30 cellular contexts compared by ENCODE assay signal in genomic region chr1:21756393-21757089, GRCh38. TPM values are rescaled to one million over a fixed set of nuclear protein-coding genes. Genes with fewer than 3 reads are reported as not detected.
"Had no signal": no experiment of that assay in that cellular context is flagged by ENCODE, and none has a peak within 500 bp of the region (broad histone marks: within the 10 kb centered on the region; RNA-seq: fewer than 3 reads in every experiment).

No MANE protein-coding gene starts in this region.

- H3K9me3 Mint-ChIP-seq: activated B cell treated with CpG ODN at 0.5 μM for 24 hours; activated CD4-positive, alpha-beta T cell treated with anti-CD3 and anti-CD28 coated beads, Interleukin-2, amount 10 ng/mL, durations not matched to agents 24 days and 14 days; activated naive CD4-positive, alpha-beta T cell treated with anti-CD3 and anti-CD28 coated beads, Interleukin-2, amount 50 U/mL, for 24 hours; activated T-cell treated with anti-CD3 and anti-CD28 coated beads, Interleukin-2, amount 50 U/mL, for 24 hours; activated T-helper 1 cell treated with anti-CD3 and anti-CD28 coated beads, Interleukin-12 subunit alpha, Interleukin-12 subunit beta, Interleukin-2, Interleukin-4 antibody, amounts not matched to agents 30 ng/mL and 10 ng/mL and 1 ng/mL, durations not matched to agents 14 hours and 24 hours and 36 hours; brain; central memory CD8-positive, alpha-beta T cell; T-cell had no signal

- DNase-seq: activated B cell treated with CpG ODN at 0.5 μM for 24 hours; activated CD4-positive, alpha-beta T cell treated with anti-CD3 and anti-CD28 coated beads for 1 hour; activated CD4-positive, alpha-beta T cell treated with anti-CD3 and anti-CD28 coated beads, Interleukin-2, amount 10 ng/mL, durations not matched to agents 24 days and 14 days; activated CD4-positive, alpha-beta T cell treated with anti-CD3 and anti-CD28 coated beads, Interleukin-2, amount 50 U/mL, for 48 hours; activated CD8-positive, alpha-beta memory T cell treated with anti-CD3 and anti-CD28 coated beads, Interleukin-2, amount 10 ng/mL, durations not matched to agents 7 days and 5 days; activated effector memory CD4-positive, alpha-beta T cell treated with Interleukin-2 at 50 U/mL for 16 hours; activated naive CD4-positive, alpha-beta T cell; activated T-cell treated with anti-CD3 and anti-CD28 coated beads, Interleukin-2, amount 50 U/mL, for 24 hours; amygdala; MG63; NCI-H1105 treated with DMSO at 0.1 percent for 48 hours; NCI-H146; NCI-H187 treated with DMSO at 0.1 percent for 48 hours; NCI-H2081 treated with DMSO at 0.1 percent for 48 hours; NCI-H2171 treated with DMSO at 0.1 percent for 48 hours; NCI-H226; NCI-H510A; NCI-H526 treated with DMSO at 0.1 percent for 48 hours; PC-9; T-cell; T-helper 2 cell; T1000 had no signal

- H3K27ac ChIP-seq: PC-9 had no signal

- H3K9me3 ChIP-seq: MG63 had no signal

- H3K4me3 Mint-ChIP-seq: activated B cell treated with CpG ODN at 0.5 μM for 24 hours; activated CD4-positive, alpha-beta T cell treated with anti-CD3 and anti-CD28 coated beads, Interleukin-2, amount 10 ng/mL, durations not matched to agents 24 days and 14 days; activated CD8-positive, alpha-beta memory T cell treated with anti-CD3 and anti-CD28 coated beads, Interleukin-2, amount 10 ng/mL, durations not matched to agents 7 days and 5 days; activated naive CD4-positive, alpha-beta T cell treated with anti-CD3 and anti-CD28 coated beads, Interleukin-2, amount 50 U/mL, for 24 hours; activated T-cell treated with anti-CD3 and anti-CD28 coated beads, Interleukin-2, amount 50 U/mL, for 24 hours; activated T-helper 1 cell treated with anti-CD3 and anti-CD28 coated beads, Interleukin-12 subunit alpha, Interleukin-12 subunit beta, Interleukin-2, Interleukin-4 antibody, amounts not matched to agents 30 ng/mL and 10 ng/mL and 1 ng/mL, durations not matched to agents 14 hours and 24 hours and 36 hours; brain; central memory CD8-positive, alpha-beta T cell; T-cell had no signal

- ATAC-seq: activated CD8-positive, alpha-beta memory T cell treated with anti-CD3 and anti-CD28 coated beads, Interleukin-2, amount 10 ng/mL, durations not matched to agents 7 days and 5 days; T-cell had no signal

- H3K27ac Mint-ChIP-seq: activated B cell treated with CpG ODN at 0.5 μM for 24 hours; activated CD4-positive, alpha-beta T cell treated with anti-CD3 and anti-CD28 coated beads, Interleukin-2, amount 10 ng/mL, durations not matched to agents 24 days and 14 days; activated CD8-positive, alpha-beta memory T cell treated with anti-CD3 and anti-CD28 coated beads, Interleukin-2, amount 10 ng/mL, durations not matched to agents 7 days and 5 days; activated naive CD4-positive, alpha-beta T cell treated with anti-CD3 and anti-CD28 coated beads, Interleukin-2, amount 50 U/mL, for 24 hours; activated T-helper 1 cell treated with anti-CD3 and anti-CD28 coated beads, Interleukin-12 subunit alpha, Interleukin-12 subunit beta, Interleukin-2, Interleukin-4 antibody, amounts not matched to agents 30 ng/mL and 10 ng/mL and 1 ng/mL, durations not matched to agents 14 hours and 24 hours and 36 hours; brain; T-cell had no signal

- H3K4me3 ChIP-seq: MG63, PC-9, SK-N-MC had no signal

- H3K4me2 ChIP-seq: PC-9 had no signal

- H3K27me3 Mint-ChIP-seq: activated B cell treated with CpG ODN at 0.5 μM for 24 hours; activated CD4-positive, alpha-beta T cell treated with anti-CD3 and anti-CD28 coated beads, Interleukin-2, amount 10 ng/mL, durations not matched to agents 24 days and 14 days; activated CD8-positive, alpha-beta memory T cell treated with anti-CD3 and anti-CD28 coated beads, Interleukin-2, amount 10 ng/mL, durations not matched to agents 7 days and 5 days; activated naive CD4-positive, alpha-beta T cell treated with anti-CD3 and anti-CD28 coated beads, Interleukin-2, amount 50 U/mL, for 24 hours; activated T-cell treated with anti-CD3 and anti-CD28 coated beads, Interleukin-2, amount 50 U/mL, for 24 hours; brain; central memory CD8-positive, alpha-beta T cell; T-cell had no signal

- H2AFZ ChIP-seq: PC-9 had no signal

- FAIRE-seq: astrocyte, TTC549 had no signal

- H3K27me3 ChIP-seq: MG63 had no signal

RNA-seq across cellular contexts. Expression of gene LDLRAD2, which starts 55.5 kb away (rescaled TPM):
- total RNA-seq: activated CD8-positive, alpha-beta memory T cell treated with anti-CD3 and anti-CD28 coated beads, Interleukin-2, amount 10 ng/mL, durations not matched to agents 7 days and 5 days; activated T-helper 1 cell treated with anti-CD3 and anti-CD28 coated beads, Interleukin-12 subunit alpha, Interleukin-12 subunit beta, Interleukin-2, Interleukin-4 antibody, amounts not matched to agents 30 ng/mL and 10 ng/mL and 1 ng/mL, durations not matched to agents 14 hours and 24 hours and 36 hours; PC-9; RPMI7951 had no signal
